In the genomic region with DNA sequence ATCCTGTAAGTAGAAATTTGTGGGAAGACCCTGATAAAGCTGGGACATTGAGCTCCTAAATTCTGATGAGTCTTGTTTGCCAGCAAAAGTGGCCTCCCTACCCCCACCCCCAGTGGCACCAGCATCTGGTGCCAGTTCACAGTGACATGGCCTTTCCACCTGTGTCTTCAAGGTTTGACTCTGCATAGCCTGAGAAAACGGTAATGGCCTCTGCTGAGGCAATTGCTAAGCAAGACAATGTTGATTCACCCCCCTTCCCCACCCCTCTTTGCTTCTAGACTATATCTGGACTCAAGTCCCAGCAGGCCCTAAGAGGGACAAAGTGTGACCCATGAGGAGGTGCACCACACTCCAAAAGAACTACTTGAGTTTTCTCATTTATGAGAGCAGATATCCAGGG, we compare ENCODE assay signal across 8 cellular contexts. TPM values are rescaled to one million over a fixed set of nuclear protein-coding genes. Genes with fewer than 3 reads are reported as not detected.
"Had no signal": no experiment of that assay in that cellular context is flagged by ENCODE, and none has a peak within 500 bp of the region (broad histone marks: within the 10 kb centered on the region; RNA-seq: fewer than 3 reads in every experiment).

No MANE protein-coding gene starts in this region.

- H3K9me3 Mint-ChIP-seq: IgD-negative memory B cell had no signal

- H3K9ac ChIP-seq: KMS-11 had no signal

- H3K27ac ChIP-seq: HL-60, KMS-11 had no signal

- H3K27ac Mint-ChIP-seq: IgD-negative memory B cell had no signal

- DNase-seq: IMR-90, KBM-7, KG1 had no signal

- ATAC-seq: HepG2 had no signal

- H3K27me3 Mint-ChIP-seq: IgD-negative memory B cell had no signal

- H3K4me2 ChIP-seq: KMS-11 had no signal

- H3K36me3 Mint-ChIP-seq: IgD-negative memory B cell had no signal

- H3K4me3 Mint-ChIP-seq: IgD-negative memory B cell had no signal

- FAIRE-seq: HepG2, HTR-8/SVneo had no signal

RNA-seq across cellular contexts. Expression of a gene that starts 48.0 kb away (rescaled TPM):
- total RNA-seq: HepG2 had no signal
- polyA plus RNA-seq: HepG2, IMR-90 had no signal
